In genomic region chr13:110047511-110047910, GRCh38 we compare ENCODE assay signal across 9 cellular contexts.
DNase-seq lines count a peak whose midpoint lies in the region; ATAC-seq and TF ChIP-seq lines count a peak whose summit lies in the region.
"Had no signal": no experiment of that assay in that cellular context is flagged by ENCODE, and none has a peak within 500 bp of the region (broad histone marks: within the 10 kb centered on the region; RNA-seq: fewer than 3 reads in every experiment).

No MANE protein-coding gene starts in this region.

- 6 to 10% methylated on average over 7 of the region's 7 CpGs for WGBS in lung, 2 donors

- peak overlapping the region; percentile 88 for H3K9ac ChIP-seq in BLaER1

- CTCF ChIA-PET in Caco-2 (lab: Charles Lee) = no interaction called here

- H3K27ac ChIP-seq in BLaER1 (peak overlapping the region; percentile 97), lung (ENCODE audit: low read depth in 1 of 2, low read length in 1 of 2) (no peak overlapping the region)

- H4K20me1 ChIP-seq in BLaER1 = no peaks in the 10 kb centered on the region

- H3K4me3 Mint-ChIP-seq in Caco-2 (ENCODE audit: unreplicated experiment) = no peak overlapping the region
- H3K4me3 Mint-ChIP-seq: dendritic cell treated with granulocyte-macrophage colony-stimulating factor and Interleukin-4, amounts not matched to agents 40 ng/mL and 50 ng/mL, for 4 days had no signal

- DNase-seq in NCI-H226 (peak; percentile 95), dermis blood vessel endothelial cell (peak; percentile 7), lung (ENCODE audit: low spot score) (peak; percentile 90), Caco-2 (no peak), GM19238 (ENCODE audit: insufficient read length, low spot score) (no peak), NCI-H69 (lab: John Stamatoyannopoulos, UW) (no peak)

- peaks cover 63% of the 10 kb centered on the region for H3K4me1 ChIP-seq in BLaER1
- peaks cover 7 to 8% of the 10 kb centered on the region in 2 donors for H3K4me1 ChIP-seq in lung (ENCODE audit: control insufficient read depth in 2 of 2, insufficient read depth in 2 of 2, low read length in 2 of 2)
- no peaks in the 10 kb centered on the region for H3K4me1 ChIP-seq in Caco-2

- no peaks in the 10 kb centered on the region for H3K9me3 Mint-ChIP-seq in Caco-2 (ENCODE audit: unreplicated experiment)
- H3K9me3 Mint-ChIP-seq: dendritic cell treated with granulocyte-macrophage colony-stimulating factor and Interleukin-4, amounts not matched to agents 40 ng/mL and 50 ng/mL, for 4 days had no signal

- peak; percentile 91 for ATAC-seq in lung (ENCODE audit: insufficient read depth, low FRiP score)
- no peak for ATAC-seq in HG02981 (IDR thresholded peaks at IDR 0.05; ENCODE audit: unreplicated experiment)

- H3K27me3 ChIP-seq in BLaER1 (no peaks in the 10 kb centered on the region), lung (ENCODE audit: control insufficient read depth, insufficient read depth) (no peaks in the 10 kb centered on the region), Caco-2 (replicated peaks; ENCODE audit: control insufficient read depth, insufficient read depth, low read length) (no peaks in the 10 kb centered on the region)

- H3K36me3 Mint-ChIP-seq in Caco-2 (ENCODE audit: insufficient read depth, unreplicated experiment) = no peaks in the 10 kb centered on the region

- no peak for TF ChIP-seq CTCF in lung (IDR thresholded peaks at IDR 0.05; ENCODE audit: control extremely low read depth, extremely low read depth)
- no peak for TF ChIP-seq CTCF in Caco-2 (IDR thresholded peaks at IDR 0.05; ENCODE audit: insufficient read depth in 1 of 2, low read depth in 1 of 2, low read length in 1 of 2, severe bottlenecking in 1 of 2, unreplicated experiment in 1 of 2)

- intact Hi-C loops in Caco-2 (cut with micrococcal nuclease; ENCODE audit: unreplicated experiment) = no loop called here

- H3K27me3 Mint-ChIP-seq in Caco-2 (ENCODE audit: insufficient read depth, unreplicated experiment) = peaks cover 3% of the 10 kb centered on the region

- no peak overlapping the region for H3K27ac Mint-ChIP-seq in Caco-2 (ENCODE audit: unreplicated experiment)
- H3K27ac Mint-ChIP-seq: dendritic cell treated with granulocyte-macrophage colony-stimulating factor and Interleukin-4, amounts not matched to agents 40 ng/mL and 50 ng/mL, for 4 days had no signal

- H3K36me3 ChIP-seq in BLaER1 (no peaks in the 10 kb centered on the region), lung (ENCODE audit: control insufficient read depth in 2 of 2, insufficient read depth in 2 of 2, low read length in 2 of 2) (no peaks in the 10 kb centered on the region), Caco-2 (ENCODE audit: control insufficient read depth, insufficient read depth, low read length) (no peaks in the 10 kb centered on the region)

- no TSS peak for BruUV-seq in Caco-2 (replicated peaks; lab: Mats Ljungman, UMichigan)

- peak overlapping the region; percentile 97 for H3K4me2 ChIP-seq in BLaER1

- POLR2A ChIA-PET in Caco-2 (lab: Charles Lee) = no interaction called here

- H3K9me3 ChIP-seq in BLaER1 (peaks cover 6% of the 10 kb centered on the region; the same call in 1 of the 2 replicates), lung (ENCODE audit: control insufficient read depth in 2 of 2, insufficient read depth in 1 of 2, low read length in 1 of 2) (peaks cover 0 to 7% of the 10 kb centered on the region in 2 donors), Caco-2 (no peaks in the 10 kb centered on the region)

- H3K4me3 ChIP-seq in BLaER1 (peak overlapping the region; percentile 42; the same call in 1 of the 2 replicates), lung (no peak overlapping the region), Caco-2 (ENCODE audit: low read depth, low read length) (no peak overlapping the region)

- no peaks in the 10 kb centered on the region for H3K4me1 Mint-ChIP-seq in Caco-2 (ENCODE audit: low read depth, unreplicated experiment)

Comparison
In these comparisons a context has a peak if more than half of its experiments do, and no peak if none do; other contexts are left out.
1. DNase-seq: peak in NCI-H226 (single experiment), dermis blood vessel endothelial cell (single experiment) and lung (single experiment); none in Caco-2 (0 of 2), GM19238 (single experiment) and NCI-H69 (single experiment).